ENCODE assay signal across 10 cellular contexts in the genomic region with DNA sequence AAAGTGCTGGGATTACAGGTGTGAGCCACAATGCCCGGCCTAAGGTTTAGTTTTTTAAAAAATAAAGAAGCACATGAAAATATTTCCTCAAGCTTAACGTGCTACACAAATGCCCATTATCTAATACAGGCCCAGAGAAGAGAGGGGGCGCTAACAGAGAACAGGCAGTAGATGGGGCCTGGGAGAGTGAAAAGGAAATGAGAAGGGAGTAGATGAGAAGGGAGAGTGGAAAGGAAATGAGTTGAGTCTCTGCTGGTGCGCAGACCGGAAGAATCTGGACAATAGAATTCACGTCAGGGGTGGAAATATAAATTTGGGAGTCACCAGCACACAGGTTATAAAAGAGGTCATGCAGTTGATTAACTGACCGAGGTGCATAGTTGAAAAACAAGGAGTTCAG. TPM values are rescaled to one million over a fixed set of nuclear protein-coding genes. Genes with fewer than 3 reads are reported as not detected.
DNase-seq lines count a peak whose midpoint lies in the region; ATAC-seq and TF ChIP-seq lines count a peak whose summit lies in the region.
"Had no signal": no experiment of that assay in that cellular context is flagged by ENCODE, and none has a peak within 500 bp of the region (broad histone marks: within the 10 kb centered on the region; RNA-seq: fewer than 3 reads in every experiment).

No MANE protein-coding gene starts in this region.

- H3K36me3 Mint-ChIP-seq in central memory CD8-positive, alpha-beta T cell (ENCODE audit: insufficient read depth), result peaks cover 44% of the 10 kb centered on the region
- peaks cover 7% of the 10 kb centered on the region for H3K36me3 Mint-ChIP-seq in mesothelial cell of epicardium

- DNase-seq in heart right ventricle (peak in 1 of 2 donors; percentile 59), left ventricle myocardium superior (no peak), mesothelial cell of epicardium (ENCODE audit: low spot score in 2 of 2, unreplicated experiment in 2 of 2) (no peak), upper lobe of left lung (no peak), left colon (no peak)
- DNase-seq in central memory CD8-positive, alpha-beta T cell (ENCODE audit: low spot score in 2 of 2), result no peak
- DNase-seq in activated CD4-positive, CD25-positive, alpha-beta regulatory T cell (lab: John Stamatoyannopoulos, UW), result no peak
- DNase-seq: cerebellar nuclear complex, SJCRH30 had no signal

- no peaks in the 10 kb centered on the region for H3K27me3 Mint-ChIP-seq in central memory CD8-positive, alpha-beta T cell
- no peaks in the 10 kb centered on the region for H3K27me3 Mint-ChIP-seq in mesothelial cell of epicardium (ENCODE audit: low read depth)

- no peaks in the 10 kb centered on the region for H3K27me3 ChIP-seq in heart right ventricle
- no peaks in the 10 kb centered on the region for H3K27me3 ChIP-seq in upper lobe of left lung
- H3K27me3 ChIP-seq: SJCRH30 had no signal

- H3K36me3 ChIP-seq in heart right ventricle, result peaks cover 0 to 29% (median 0%) of the 10 kb centered on the region in 9 donors
- peaks cover 0 to 6% (median 2%) of the 10 kb centered on the region in 4 donors for H3K36me3 ChIP-seq in upper lobe of left lung

- H3K9me3 ChIP-seq in heart right ventricle (no peaks in the 10 kb centered on the region), upper lobe of left lung (no peaks in the 10 kb centered on the region)
- H3K9me3 ChIP-seq: SJCRH30 had no signal

- intact Hi-C loops in heart right ventricle (cut with DNase I), result no loop called here
- intact Hi-C loops in left ventricle myocardium superior (cut with micrococcal nuclease), result no loop called here
- intact Hi-C loops in left colon (cut with DNase I, micrococcal nuclease), result no loop called here

- ATAC-seq in heart right ventricle, result peak in 5 of 8 donors; percentile 17 to 60 (median 45)
- no peak for ATAC-seq in left ventricle myocardium superior
- ATAC-seq in central memory CD8-positive, alpha-beta T cell (replicated peaks; ENCODE audit: extremely low read depth, poor library complexity, severe bottlenecking), result no peak
- no peak for ATAC-seq in upper lobe of left lung (ENCODE audit: low FRiP score in 2 of 2)
- no peak for ATAC-seq in GM18858 (IDR thresholded peaks at IDR 0.05; ENCODE audit: unreplicated experiment)
- no peak for ATAC-seq in left colon

- H3K4me3 ChIP-seq in heart right ventricle (no peak overlapping the region), upper lobe of left lung (no peak overlapping the region)
- H3K4me3 ChIP-seq: SJCRH30 had no signal

- TF ChIP-seq POLR2A in upper lobe of left lung (IDR thresholded peaks at IDR 0.05), result no peak

- TF ChIP-seq CTCF in heart right ventricle (IDR thresholded peaks at IDR 0.05) (peak in 7 of 9 donors; percentile 9 to 56 (median 40)), mesothelial cell of epicardium (IDR thresholded peaks at IDR 0.05; ENCODE audit: unreplicated experiment) (no peak), upper lobe of left lung (IDR thresholded peaks at IDR 0.05) (peak in 3 of 6 experiments; percentile 9 to 24 (median 12))

- no peaks in the 10 kb centered on the region for H3K9me3 Mint-ChIP-seq in central memory CD8-positive, alpha-beta T cell
- no peaks in the 10 kb centered on the region for H3K9me3 Mint-ChIP-seq in mesothelial cell of epicardium

- peaks cover 83% of the 10 kb centered on the region for H3K4me1 Mint-ChIP-seq in central memory CD8-positive, alpha-beta T cell
- peaks cover 48% of the 10 kb centered on the region for H3K4me1 Mint-ChIP-seq in mesothelial cell of epicardium

- H3K4me1 ChIP-seq in heart right ventricle (peaks cover 51 to 100% (median 98%) of the 10 kb centered on the region in 9 donors), upper lobe of left lung (peaks cover 93 to 100% (median 96%) of the 10 kb centered on the region in 4 donors)

- 71 to 81% methylated on average over 7 of the region's 7 CpGs for WGBS in heart right ventricle, 2 donors
- 62 to 72% methylated on average over 7 of the region's 7 CpGs for WGBS in upper lobe of left lung, 2 donors

- peak overlapping the region; percentile 46 for H3K4me3 Mint-ChIP-seq in central memory CD8-positive, alpha-beta T cell
- H3K4me3 Mint-ChIP-seq in mesothelial cell of epicardium, result no peak overlapping the region

- H3K27ac Mint-ChIP-seq in central memory CD8-positive, alpha-beta T cell (ENCODE audit: low read depth), result peak overlapping the region; percentile 90
- H3K27ac Mint-ChIP-seq in mesothelial cell of epicardium, result peak overlapping the region; percentile 87

- peak in 1 of 4 donors; percentile 40 for TF ChIP-seq EP300 in upper lobe of left lung (IDR thresholded peaks at IDR 0.05)

- H3K27ac ChIP-seq in heart right ventricle (peak overlapping the region; percentile 75 to 92 (median 86)), upper lobe of left lung (peak overlapping the region; percentile 82 to 95 (median 86))
- H3K27ac ChIP-seq: SJCRH30 had no signal

RNA-seq across cellular contexts. Expression of gene PXN, which starts 10.7 kb away (rescaled TPM):
- total RNA-seq in heart right ventricle, result 10 to 100 TPM; 52.0 to 83.7 (median 63.3) TPM
- 100 to 1,000 TPM in 1 of 2 donors, 10 to 100 TPM in 1; 41.2 to 123 TPM for polyA plus RNA-seq in heart right ventricle
- 65.9 TPM for total RNA-seq in left ventricle myocardium superior
- 113 to 123 TPM (median 117 TPM) in 3 replicates for total RNA-seq in mesothelial cell of epicardium
- total RNA-seq in upper lobe of left lung, result 100 to 1,000 TPM in 4 of 6 donors, 10 to 100 TPM in 2; 67.8 to 210 (median 116) TPM
- total RNA-seq in left colon, result 100 to 1,000 TPM; 161 to 164 TPM

RNA-seq across cellular contexts. Expression of gene RNU4-2, which starts 36.9 kb away (rescaled TPM):
- total RNA-seq in heart right ventricle, result over 10,000 TPM in 7 of 10 donors, 1,000 to 10,000 TPM in 3; 5,348 to 18,425 (median 10,263) TPM
- polyA plus RNA-seq in heart right ventricle, result not detected
- 13,220 TPM for total RNA-seq in left ventricle myocardium superior
- 9,118 to 10,048 TPM (median 9,930 TPM) in 3 replicates for total RNA-seq in mesothelial cell of epicardium
- total RNA-seq in upper lobe of left lung, result over 10,000 TPM in 1 of 6 donors, 1,000 to 10,000 TPM in 1, under 1 TPM in 4; under 0.01 to 11,449 (median under 0.01) TPM
- total RNA-seq in left colon, result 1,000 to 10,000 TPM; 7,104 to 9,174 TPM
- total RNA-seq: SJCRH30 had no signal

RNA-seq across cellular contexts. Expression of gene RNU4-1, which starts 38.2 kb away (rescaled TPM):
- total RNA-seq in heart right ventricle, result 1,000 to 10,000 TPM in 6 of 10 donors, 100 to 1,000 TPM in 4; 426 to 3,423 (median 1,870) TPM
- polyA plus RNA-seq in heart right ventricle, result not detected
- 1,438 TPM for total RNA-seq in left ventricle myocardium superior
- total RNA-seq in mesothelial cell of epicardium, result 5,196 to 5,477 TPM (median 5,368 TPM) in 3 replicates
- 1,000 to 10,000 TPM in 2 of 6 donors, under 1 TPM in 4; under 0.01 to 4,461 (median under 0.01) TPM for total RNA-seq in upper lobe of left lung
- total RNA-seq in left colon, result 1,000 to 10,000 TPM; 2,546 to 2,662 TPM

RNA-seq across cellular contexts. Expression of gene SIRT4, which starts 47.3 kb away (rescaled TPM):
- total RNA-seq in heart right ventricle (1 to 10 TPM; 3.7 to 9.0 (median 4.7) TPM), left ventricle myocardium superior (10.2 TPM), mesothelial cell of epicardium (3.9 to 4.6 TPM (median 4.3 TPM) in 3 replicates), upper lobe of left lung (1 to 10 TPM in 5 of 6 donors, under 1 TPM in 1; 1.00 to 5.2 (median 2.9) TPM), left colon (1 to 10 TPM; 1.2 to 1.3 TPM)
- polyA plus RNA-seq in heart right ventricle, result 1 to 10 TPM; 2.8 to 6.2 TPM

RNA-seq across cellular contexts. Expression of gene RPLP0, which starts 53.9 kb away (rescaled TPM):
- 1,000 to 10,000 TPM in 1 of 10 donors, 100 to 1,000 TPM in 9; 578 to 1,255 (median 694) TPM for total RNA-seq in heart right ventricle
- polyA plus RNA-seq in heart right ventricle, result 1,000 to 10,000 TPM in 1 of 2 donors, 100 to 1,000 TPM in 1; 852 to 3,129 TPM
- 674 TPM for total RNA-seq in left ventricle myocardium superior
- total RNA-seq in mesothelial cell of epicardium, result 1,924 to 1,989 TPM (median 1,950 TPM) in 3 replicates
- 1,000 to 10,000 TPM; 1,008 to 2,508 (median 1,628) TPM for total RNA-seq in upper lobe of left lung
- total RNA-seq in left colon, result 1,000 to 10,000 TPM; 1,414 to 1,580 TPM

Comparison
In these comparisons a context has a peak if more than half of its experiments do, and no peak if none do; other contexts are left out.
1. ATAC-seq: peak in heart right ventricle (5 of 8); none in left ventricle myocardium superior (single experiment), central memory CD8-positive, alpha-beta T cell (single experiment), upper lobe of left lung (0 of 2), GM18858 (single experiment) and left colon (single experiment).